ENCODE assay signal across 23 cellular contexts in the genomic region with DNA sequence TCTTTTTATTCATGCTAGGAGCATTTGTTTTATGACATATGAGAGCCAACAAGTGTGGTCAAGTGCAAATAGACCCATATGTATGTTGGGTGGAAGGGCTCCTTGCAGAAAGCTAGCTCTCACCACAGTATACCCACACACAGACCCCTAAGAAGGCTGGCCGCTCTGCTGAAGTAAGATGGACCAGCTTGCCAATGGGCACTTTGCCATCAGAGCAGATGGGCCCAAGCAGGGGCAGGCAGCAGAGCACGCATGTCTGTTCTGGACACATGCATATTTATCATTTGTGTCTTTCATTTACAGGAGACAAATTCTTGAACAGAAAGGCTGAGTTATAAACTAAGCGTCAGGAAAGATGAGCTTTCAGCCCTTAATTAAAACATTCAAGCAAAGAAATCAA.
DNase-seq lines count a peak whose midpoint lies in the region; ATAC-seq lines count a peak whose summit lies in the region.
"Had no signal": no experiment of that assay in that cellular context is flagged by ENCODE, and none has a peak within 500 bp of the region (broad histone marks: within the 10 kb centered on the region; RNA-seq: fewer than 3 reads in every experiment).

No MANE protein-coding gene starts in this region.

- intact Hi-C loops in right cardiac atrium (cut with DNase I): no loop called here

- H3K4me3 ChIP-seq in right cardiac atrium (ENCODE audit: low read length): no peak overlapping the region
- H3K4me3 ChIP-seq: adrenal gland, BLaER1, spleen, vagina had no signal

- H3K27ac ChIP-seq in right cardiac atrium (ENCODE audit: low read length): no peak overlapping the region
- H3K27ac ChIP-seq: adrenal gland, BLaER1, KMS-11, spleen, vagina had no signal

- peak; percentile 52 for DNase-seq in D341Med (ENCODE audit: low spot score)
- DNase-seq in NCI-H2171 treated with DMSO at 0.1 percent for 48 hours (lab: John Stamatoyannopoulos, UW): peak; percentile 74
- DNase-seq in cerebellar nuclear complex (lab: John Stamatoyannopoulos, UW): peak; percentile 52 to 90
- DNase-seq in right cardiac atrium: peak in 2 of 3 donors; percentile 10 to 47
- no peak for DNase-seq in LoVo (ENCODE audit: low spot score)
- DNase-seq in activated naive CD4-positive, alpha-beta T cell treated with anti-CD3 and anti-CD28 coated beads, Interleukin-2, amount 50 U/mL, for 16 hours: no peak
- DNase-seq in NCI-H748 (lab: John Stamatoyannopoulos, UW; ENCODE audit: unreplicated experiment): no peak
- no peak for DNase-seq in DMS114 treated with DMSO at 0.1 percent for 48 hours (lab: John Stamatoyannopoulos, UW; ENCODE audit: unreplicated experiment)
- DNase-seq: ACHN; activated CD4-positive, alpha-beta T cell treated with anti-CD3 and anti-CD28 coated beads for 1 hour; activated T-cell treated with anti-CD3 and anti-CD28 coated beads, Interleukin-2, amount 50 U/mL, for 24 hours; adrenal gland; Caco-2; H9; mesenchymal stem cell; NCI-H2029 treated with DMSO at 0.1 percent for 48 hours; spleen; stimulated activated CD4-positive, alpha-beta T cell treated with anti-CD3 and anti-CD28 coated beads, Interleukin-2, amount 100 ng/mL, for 48 hours had no signal

- no peaks in the 10 kb centered on the region for H3K9me3 ChIP-seq in right cardiac atrium (ENCODE audit: control insufficient read depth, low read length)
- H3K9me3 ChIP-seq: adrenal gland, BLaER1, Caco-2, spleen, vagina had no signal

- ATAC-seq in right cardiac atrium: no peak
- ATAC-seq: Panc1; stimulated activated effector memory CD8-positive, alpha-beta T cell treated with anti-CD3 and anti-CD28 coated beads, Interleukin-12 subunit alpha, Interleukin-12 subunit beta, amount 100 ng/mL, for 72 hours had no signal

- H3K4me1 ChIP-seq in right cardiac atrium (ENCODE audit: control insufficient read depth, insufficient read depth, low read length): peaks cover 3% of the 10 kb centered on the region
- H3K4me1 ChIP-seq: adrenal gland, BLaER1, Caco-2, spleen, vagina had no signal

- WGBS in right cardiac atrium: 57% methylated on average over 3 of the region's 3 CpGs

- no peaks in the 10 kb centered on the region for H3K27me3 ChIP-seq in right cardiac atrium (ENCODE audit: control insufficient read depth, insufficient read depth)
- H3K27me3 ChIP-seq: adrenal gland, BLaER1, spleen, vagina had no signal

Comparison
In these comparisons a context has a peak if more than half of its experiments do, and no peak if none do; other contexts are left out.
1. DNase-seq: peak in D341Med (single experiment), NCI-H2171 treated with DMSO at 0.1 percent for 48 hours (single experiment), cerebellar nuclear complex (2 of 2) and right cardiac atrium (2 of 3); none in LoVo (single experiment), activated naive CD4-positive, alpha-beta T cell treated with anti-CD3 and anti-CD28 coated beads, Interleukin-2, amount 50 U/mL, for 16 hours (single experiment), NCI-H748 (single experiment) and DMS114 treated with DMSO at 0.1 percent for 48 hours (single experiment).